Comparison of ENCODE assay signal across 8 cellular contexts in the genomic region with DNA sequence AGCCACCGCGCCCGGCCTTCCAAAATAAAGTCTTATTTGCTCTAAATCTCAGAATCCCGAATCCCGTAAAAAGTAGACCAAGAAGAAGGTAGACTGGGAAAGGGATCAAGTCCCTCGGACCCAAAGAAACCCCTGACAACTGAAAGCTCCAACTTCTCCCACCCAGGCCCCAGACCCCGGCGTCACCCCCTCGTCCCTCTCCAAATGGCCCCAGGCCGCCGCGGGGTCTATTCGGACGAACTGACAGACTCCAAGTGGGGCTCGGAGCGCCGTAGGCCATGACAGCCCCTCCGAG. TPM values are rescaled to one million over a fixed set of nuclear protein-coding genes. Genes with fewer than 3 reads are reported as not detected.
DNase-seq lines count a peak whose midpoint lies in the region; ATAC-seq and TF ChIP-seq lines count a peak whose summit lies in the region.

No MANE protein-coding gene starts in this region.

- ATAC-seq in activated naive CD8-positive, alpha-beta T cell treated with anti-CD3 and anti-CD28 coated beads, Interleukin-2, amount 50 U/mL, for 24 hours, result no peak
- ATAC-seq in GM21390 (IDR thresholded peaks at IDR 0.05; ENCODE audit: unreplicated experiment), result no peak

- peak overlapping the region; percentile 94 for H3K4me3 Mint-ChIP-seq in T-helper 2 cell treated with Interferon-gamma antibody and Interleukin-4, amounts not matched to agents 5 μg/mL and 100 μg/mL, for 36 hours
- H3K4me3 Mint-ChIP-seq in activated naive CD8-positive, alpha-beta T cell treated with anti-CD3 and anti-CD28 coated beads, Interleukin-2, amount 50 U/mL, for 24 hours, result peak overlapping the region; percentile 90

- no peaks in the 10 kb centered on the region for H3K9me3 Mint-ChIP-seq in T-helper 2 cell treated with Interferon-gamma antibody and Interleukin-4, amounts not matched to agents 5 μg/mL and 100 μg/mL, for 36 hours
- H3K9me3 Mint-ChIP-seq in activated naive CD8-positive, alpha-beta T cell treated with anti-CD3 and anti-CD28 coated beads, Interleukin-2, amount 50 U/mL, for 24 hours, result peaks cover 5% of the 10 kb centered on the region

- no peaks in the 10 kb centered on the region for H3K36me3 ChIP-seq in testis (ENCODE audit: low read depth, missing control alignments)

- peak overlapping the region; percentile 93 to 97 for H3K27ac ChIP-seq in testis

- peaks cover 32% of the 10 kb centered on the region for H3K4me1 Mint-ChIP-seq in T-helper 2 cell treated with Interferon-gamma antibody and Interleukin-4, amounts not matched to agents 5 μg/mL and 100 μg/mL, for 36 hours (ENCODE audit: low read depth)
- peaks cover 43% of the 10 kb centered on the region for H3K4me1 Mint-ChIP-seq in activated naive CD8-positive, alpha-beta T cell treated with anti-CD3 and anti-CD28 coated beads, Interleukin-2, amount 50 U/mL, for 24 hours

- no peak for DNase-seq in T-helper 2 cell treated with Interferon-gamma antibody and Interleukin-4, amounts not matched to agents 5 μg/mL and 100 μg/mL, for 36 hours (ENCODE audit: low spot score)
- no peak for DNase-seq in T-helper 2 cell
- DNase-seq in activated naive CD8-positive, alpha-beta T cell treated with anti-CD3 and anti-CD28 coated beads, Interleukin-2, amount 50 U/mL, for 24 hours, result no peak
- DNase-seq in kidney tubule cell (ENCODE audit: low spot score), result peak; percentile 14
- DNase-seq in testis, result no peak
- no peak for DNase-seq in putamen (ENCODE audit: low spot score)
- DNase-seq in NCI-H748 treated with DMSO at 0.1 percent for 48 hours (lab: John Stamatoyannopoulos, UW), result no peak

- peaks cover 40% of the 10 kb centered on the region for H3K36me3 Mint-ChIP-seq in T-helper 2 cell treated with Interferon-gamma antibody and Interleukin-4, amounts not matched to agents 5 μg/mL and 100 μg/mL, for 36 hours (ENCODE audit: low read depth)
- peaks cover 40% of the 10 kb centered on the region for H3K36me3 Mint-ChIP-seq in activated naive CD8-positive, alpha-beta T cell treated with anti-CD3 and anti-CD28 coated beads, Interleukin-2, amount 50 U/mL, for 24 hours (ENCODE audit: low read depth)

- 0 to 1% methylated on average over 9 to 18 of the region's 18 CpGs for WGBS in testis, 2 donors

- H3K4me3 ChIP-seq in testis, result peak overlapping the region; percentile 91 to 94

- peaks cover 2% of the 10 kb centered on the region for H3K27me3 Mint-ChIP-seq in T-helper 2 cell treated with Interferon-gamma antibody and Interleukin-4, amounts not matched to agents 5 μg/mL and 100 μg/mL, for 36 hours (ENCODE audit: low read depth)
- H3K27me3 Mint-ChIP-seq in activated naive CD8-positive, alpha-beta T cell treated with anti-CD3 and anti-CD28 coated beads, Interleukin-2, amount 50 U/mL, for 24 hours, result peaks cover 2% of the 10 kb centered on the region

- TF ChIP-seq CTCF in testis (IDR thresholded peaks at IDR 0.05), result no peak

- no peaks in the 10 kb centered on the region for H3K9me3 ChIP-seq in testis

- TF ChIP-seq POLR2A in testis (IDR thresholded peaks at IDR 0.05), result no peak

- no peaks in the 10 kb centered on the region for H3K27me3 ChIP-seq in testis

- peaks cover 18% of the 10 kb centered on the region for H3K4me1 ChIP-seq in testis

- peak overlapping the region; percentile 98 for H3K27ac Mint-ChIP-seq in T-helper 2 cell treated with Interferon-gamma antibody and Interleukin-4, amounts not matched to agents 5 μg/mL and 100 μg/mL, for 36 hours
- peak overlapping the region; percentile 95 for H3K27ac Mint-ChIP-seq in activated naive CD8-positive, alpha-beta T cell treated with anti-CD3 and anti-CD28 coated beads, Interleukin-2, amount 50 U/mL, for 24 hours

- intact Hi-C loops in testis (cut with DNase I; ENCODE audit: low total_unique reads), result no loop called here

RNA-seq across cellular contexts. Expression of a gene that starts 0.5 kb away (rescaled TPM):
- 100 to 1,000 TPM; 218 to 295 TPM for total RNA-seq in testis
- polyA plus RNA-seq in testis (ENCODE audit: insufficient read depth, low read depth, low replicate concordance), result 323 TPM

RNA-seq across cellular contexts. Expression of a gene that starts 14.4 kb away (rescaled TPM):
- 100 to 1,000 TPM; 204 to 259 TPM for total RNA-seq in testis
- 116 TPM for polyA plus RNA-seq in testis (ENCODE audit: insufficient read depth, low read depth, low replicate concordance)

RNA-seq across cellular contexts. Expression of a gene that starts 37.4 kb away (rescaled TPM):
- total RNA-seq in testis, result 10 to 100 TPM in 1 of 2 donors, 1 to 10 TPM in 1; 8.7 to 14.6 TPM
- polyA plus RNA-seq in testis (ENCODE audit: insufficient read depth, low read depth, low replicate concordance), result 21.2 TPM

RNA-seq across cellular contexts. Expression of a gene that starts 56.5 kb away (rescaled TPM):
- 1 to 10 TPM; 1.4 to 1.5 TPM for total RNA-seq in testis
- polyA plus RNA-seq in testis (ENCODE audit: insufficient read depth, low read depth, low replicate concordance), result 0.22 TPM
